ENCODE assay signal across 1 cellular context in the genomic region with DNA sequence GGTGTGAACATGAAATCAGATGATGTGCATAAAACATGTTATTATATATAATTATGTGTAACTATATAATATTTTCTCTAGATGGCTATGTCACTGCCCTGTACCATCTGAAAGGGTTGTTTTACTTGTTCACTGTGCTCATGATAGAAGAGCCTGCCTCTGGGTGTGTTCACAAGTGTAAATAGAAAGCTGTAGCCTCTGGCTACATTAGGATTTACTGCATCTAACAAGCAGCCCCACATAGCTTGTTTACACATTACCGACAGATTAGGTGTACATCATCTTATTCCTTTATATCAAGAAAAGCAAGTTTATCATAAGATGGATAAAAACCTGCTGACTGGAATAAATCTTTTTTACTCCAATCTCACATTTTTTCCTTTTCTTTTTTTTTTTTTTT.
TF ChIP-seq lines count a peak whose summit lies in the region.

No MANE protein-coding gene starts in this region.

TF ChIP-seq in GM12878, 131 proteins besides CTCF, POLR2A, EP300 and RAD21:
- TF ChIP-seq MEF2B (IDR thresholded peaks at IDR 0.05; ENCODE audit: partially characterized antibody, poor library complexity, severe bottlenecking), result no peak
- TF ChIP-seq STAT3 (IDR thresholded peaks at IDR 0.05; ENCODE audit: low read depth, low read length), result no peak
- TF ChIP-seq ASH2L (IDR thresholded peaks at IDR 0.05; ENCODE audit: borderline replicate concordance, low read depth), result no peak
- no peak for TF ChIP-seq FOS (IDR thresholded peaks at IDR 0.05; ENCODE audit: borderline replicate concordance, extremely low read depth, insufficient read length)
